Comparison of ENCODE assay signal across 8 cellular contexts in the genomic region with DNA sequence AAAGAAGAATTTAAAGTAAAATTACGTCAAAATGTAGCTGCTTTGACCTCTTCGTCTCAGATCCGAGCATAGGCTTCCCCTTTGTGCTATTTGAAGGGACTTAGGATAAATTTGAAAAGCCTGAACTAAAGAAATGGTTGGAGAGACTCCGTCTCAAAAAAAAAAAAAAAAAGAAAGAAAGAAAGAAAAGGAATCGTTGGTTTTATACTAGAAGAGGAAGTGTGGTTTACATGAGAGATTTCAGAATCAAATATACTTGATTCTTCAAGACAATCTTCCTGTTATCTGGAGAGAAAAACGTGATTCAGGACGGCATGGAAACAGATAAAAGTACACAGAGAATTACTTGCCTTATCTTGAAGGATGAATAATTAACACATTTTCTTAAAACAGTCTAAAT. TPM values are rescaled to one million over a fixed set of nuclear protein-coding genes. Genes with fewer than 3 reads are reported as not detected.
A peak's percentile ranks its signal among the peaks of the same experiment; 100 is the strongest.
DNase-seq lines count a peak whose midpoint lies in the region; ATAC-seq, FAIRE-seq and TF ChIP-seq lines count a peak whose summit lies in the region.

No MANE protein-coding gene starts in this region.

- peaks cover 7% of the 10 kb centered on the region for H3K4me1 Mint-ChIP-seq in astrocyte (ENCODE audit: low read depth, unreplicated experiment)

- TF ChIP-seq CTCF in cardiac muscle cell (IDR thresholded peaks at IDR 0.05; ENCODE audit: low read depth, low read length) (no peak), astrocyte (IDR thresholded peaks at IDR 0.05; ENCODE audit: insufficient read depth, low read depth, low read length) (no peak), lung (IDR thresholded peaks at IDR 0.05; ENCODE audit: control extremely low read depth, extremely low read depth) (no peak), upper lobe of right lung (IDR thresholded peaks at IDR 0.05) (no peak), GM10248 (IDR thresholded peaks at IDR 0.05; ENCODE audit: control extremely low read depth, extremely low read depth, low read depth, missing control alignments) (no peak)

- H3K4me3 Mint-ChIP-seq in astrocyte (ENCODE audit: unreplicated experiment) = peak overlapping the region; percentile 98

- peak overlapping the region; percentile 96 for H3K4me2 ChIP-seq in astrocyte (ENCODE audit: low read length)

- WGBS in lung, 2 donors = 0 to 4% methylated on average over 7 of the region's 7 CpGs

- H3K27me3 ChIP-seq in cardiac muscle cell = no peaks in the 10 kb centered on the region
- no peaks in the 10 kb centered on the region for H3K27me3 ChIP-seq in astrocyte (ENCODE audit: insufficient read depth, low read length)
- no peaks in the 10 kb centered on the region for H3K27me3 ChIP-seq in lung (ENCODE audit: control insufficient read depth, insufficient read depth)
- H3K27me3 ChIP-seq in upper lobe of right lung = no peaks in the 10 kb centered on the region

- ATAC-seq in left cardiac atrium = no peak
- no peak for ATAC-seq in lung (ENCODE audit: insufficient read depth, low FRiP score)
- no peak for ATAC-seq in upper lobe of right lung
- no peak for ATAC-seq in HG03045 (IDR thresholded peaks at IDR 0.05; ENCODE audit: unreplicated experiment)

- CTCF ChIA-PET in GM10248 (lab: Yijun Ruan, JAX) = interaction anchor here (1.3 kb wide), 1 partner anchor 86 kb away, joined by 3 read pairs; a partner anchor contains a TSS

- DNase-seq in cardiac muscle cell (ENCODE audit: low read depth in 1 of 2, low spot score in 1 of 2) = peak in 1 of 2 donors; percentile 0
- DNase-seq in left cardiac atrium = no peak
- no peak for DNase-seq in astrocyte (ENCODE audit: low read depth)
- DNase-seq in lung (ENCODE audit: low spot score) = no peak
- DNase-seq in upper lobe of right lung = no peak
- no peak for DNase-seq in GM10248 (ENCODE audit: extremely low spot score)
- DNase-seq in SW 1271 (lab: John Stamatoyannopoulos, UW) = no peak

- H3K79me2 ChIP-seq in astrocyte (ENCODE audit: insufficient read depth, low read length) = peaks cover 34% of the 10 kb centered on the region

- peak overlapping the region; percentile 50 for H3K4me3 ChIP-seq in cardiac muscle cell
- peak overlapping the region; percentile 91 for H3K4me3 ChIP-seq in astrocyte (ENCODE audit: insufficient read depth, low read depth, low read length)
- peak overlapping the region; percentile 81 for H3K4me3 ChIP-seq in lung
- peak overlapping the region; percentile 61 for H3K4me3 ChIP-seq in upper lobe of right lung

- H3K27ac ChIP-seq in cardiac muscle cell (peak overlapping the region; percentile 35), astrocyte (ENCODE audit: low read depth, low read length) (no peak overlapping the region), lung (ENCODE audit: low read depth in 1 of 2, low read length in 1 of 2) (peak overlapping the region; percentile 59 to 75), upper lobe of right lung (peak overlapping the region; percentile 44)

- H3K27me3 Mint-ChIP-seq in astrocyte (ENCODE audit: low read depth, unreplicated experiment) = no peaks in the 10 kb centered on the region

- H3K27ac Mint-ChIP-seq in astrocyte (ENCODE audit: unreplicated experiment) = no peak overlapping the region

- no peak for FAIRE-seq in astrocyte (lab: Jason Lieb, UNC)

- intact Hi-C loops in left cardiac atrium (cut with DNase I) = no loop called here
- intact Hi-C loops in upper lobe of right lung (cut with DNase I) = no loop called here

- no peaks in the 10 kb centered on the region for H3K9me3 ChIP-seq in cardiac muscle cell (ENCODE audit: low read depth)
- peaks cover 3% of the 10 kb centered on the region for H3K9me3 ChIP-seq in astrocyte (ENCODE audit: insufficient read depth, low read depth, low read length)
- no peaks in the 10 kb centered on the region for H3K9me3 ChIP-seq in lung (ENCODE audit: control insufficient read depth in 2 of 2, insufficient read depth in 1 of 2, low read length in 1 of 2)
- peaks cover 14% of the 10 kb centered on the region for H3K9me3 ChIP-seq in upper lobe of right lung

- H3K4me1 ChIP-seq in cardiac muscle cell (ENCODE audit: low read depth) = peaks cover 8% of the 10 kb centered on the region
- H3K4me1 ChIP-seq in astrocyte (ENCODE audit: insufficient read depth, low read length) = peaks cover 6% of the 10 kb centered on the region
- H3K4me1 ChIP-seq in lung (ENCODE audit: control insufficient read depth in 2 of 2, insufficient read depth in 2 of 2, low read length in 2 of 2) = peaks cover 3 to 7% of the 10 kb centered on the region in 2 donors
- H3K4me1 ChIP-seq in upper lobe of right lung = no peaks in the 10 kb centered on the region

- no peaks in the 10 kb centered on the region for H4K20me1 ChIP-seq in astrocyte (ENCODE audit: insufficient read depth, low read length)

- POLR2A ChIA-PET in GM10248 (lab: Yijun Ruan, JAX) = no interaction called here

- H3K9me3 Mint-ChIP-seq in astrocyte (ENCODE audit: unreplicated experiment) = peaks cover 13% of the 10 kb centered on the region

- peak overlapping the region; percentile 79 for H3K9ac ChIP-seq in astrocyte (ENCODE audit: low read length)

- peak overlapping the region; percentile 97 for H2AFZ ChIP-seq in astrocyte (ENCODE audit: low read depth, low read length)

- H3K36me3 Mint-ChIP-seq in astrocyte (ENCODE audit: low read depth, unreplicated experiment) = no peaks in the 10 kb centered on the region

- H3K36me3 ChIP-seq in cardiac muscle cell (no peaks in the 10 kb centered on the region), astrocyte (ENCODE audit: insufficient read depth, low read length) (no peaks in the 10 kb centered on the region), lung (ENCODE audit: control insufficient read depth in 2 of 2, insufficient read depth in 2 of 2, low read length in 2 of 2) (no peaks in the 10 kb centered on the region), upper lobe of right lung (no peaks in the 10 kb centered on the region)

RNA-seq across cellular contexts. Expression of a gene that starts 0.5 kb away (rescaled TPM):
- total RNA-seq in cardiac muscle cell (21.4 and 46.7 TPM in 2 replicates), left cardiac atrium (10 to 100 TPM; 27.6 to 28.3 TPM), astrocyte (12.0 and 13.2 TPM in 2 replicates), lung (10 to 100 TPM; 17.9 to 39.8 TPM), upper lobe of right lung (27.5 TPM)
- polyA plus RNA-seq in cardiac muscle cell (10.3 and 19.2 TPM in 2 replicates), lung (10 to 100 TPM in 1 of 2 donors, 1 to 10 TPM in 1; 4.7 to 14.7 TPM)

RNA-seq across cellular contexts. Expression of a gene that starts 34.2 kb away (rescaled TPM):
- total RNA-seq in cardiac muscle cell (15.4 and 20.8 TPM in 2 replicates), left cardiac atrium (10 to 100 TPM; 10.5 to 13.0 TPM), astrocyte (17.3 and 18.7 TPM in 2 replicates), lung (10 to 100 TPM; 17.6 to 22.5 TPM), upper lobe of right lung (14.6 TPM)
- polyA plus RNA-seq in cardiac muscle cell (8.5 and 10.4 TPM in 2 replicates), lung (10 to 100 TPM; 10.4 to 32.9 TPM)

RNA-seq across cellular contexts. Expression of a gene that starts 59.6 kb away (rescaled TPM):
- total RNA-seq in cardiac muscle cell (4.1 and 8.6 TPM in 2 replicates), left cardiac atrium (1 to 10 TPM; 5.3 to 6.8 TPM), astrocyte (2.0 and 3.0 TPM in 2 replicates), lung (1 to 10 TPM; 4.2 to 9.2 TPM), upper lobe of right lung (6.7 TPM)
- polyA plus RNA-seq in cardiac muscle cell (3.2 and 6.6 TPM in 2 replicates), lung (1 to 10 TPM; 1.0 to 1.1 TPM)
